10 cellular contexts compared by ENCODE assay signal in the genomic region with DNA sequence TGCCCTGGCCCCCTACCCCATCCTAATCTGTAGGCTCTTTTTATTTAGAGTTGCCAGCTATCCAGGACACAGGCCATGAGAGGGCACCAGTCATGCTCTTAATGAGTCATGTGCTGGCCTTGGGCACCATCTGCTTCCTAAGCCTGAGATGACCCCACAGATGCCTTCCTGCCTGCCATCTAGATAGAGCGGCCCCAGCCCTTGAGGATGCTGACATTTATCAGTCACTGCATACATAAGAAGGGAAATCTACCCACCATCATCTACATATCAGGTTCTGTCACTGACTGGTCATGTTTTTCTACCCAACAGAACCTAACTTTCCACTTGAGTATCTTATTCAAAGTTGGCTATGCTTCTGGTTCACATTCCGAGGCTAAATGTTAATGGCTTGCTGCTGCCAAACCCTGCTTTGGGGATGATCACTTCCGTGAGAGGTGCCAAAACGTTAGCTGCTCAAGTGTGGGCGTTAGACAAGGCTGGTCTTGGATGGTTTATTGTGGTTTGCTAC. TPM values are rescaled to one million over a fixed set of nuclear protein-coding genes. Genes with fewer than 3 reads are reported as not detected.
DNase-seq lines count a peak whose midpoint lies in the region; ATAC-seq, FAIRE-seq and TF ChIP-seq lines count a peak whose summit lies in the region.
"Had no signal": no experiment of that assay in that cellular context is flagged by ENCODE, and none has a peak within 500 bp of the region (broad histone marks: within the 10 kb centered on the region; RNA-seq: fewer than 3 reads in every experiment).

No MANE protein-coding gene starts in this region.

- H3K27ac ChIP-seq in HepG2 (ENCODE audit: extremely low read length, insufficient read depth, low read length), result no peak overlapping the region
- peak overlapping the region in 1 of 4 donors; percentile 16 for H3K27ac ChIP-seq in esophagus squamous epithelium
- H3K27ac ChIP-seq: C4-2B had no signal

- no peaks in the 10 kb centered on the region for H3F3A ChIP-seq in Loucy (ENCODE audit: low read depth)

- no peak overlapping the region for H3K27ac Mint-ChIP-seq in activated CD4-positive, alpha-beta memory T cell treated with anti-CD3 and anti-CD28 coated beads for 36 hours

- no peaks in the 10 kb centered on the region for H3K36me3 ChIP-seq in Loucy (ENCODE audit: insufficient read depth, low read length)
- no peaks in the 10 kb centered on the region for H3K36me3 ChIP-seq in bronchial epithelial cell (ENCODE audit: control insufficient read depth, insufficient read depth, low read length)
- H3K36me3 ChIP-seq in HepG2 (replicated peaks in 1 of 2; ENCODE audit: control insufficient read depth in 1 of 2, insufficient read depth in 2 of 2, low read length in 2 of 2), result no peaks in the 10 kb centered on the region
- H3K36me3 ChIP-seq in esophagus squamous epithelium, result no peaks in the 10 kb centered on the region

- H3K36me3 Mint-ChIP-seq in activated CD4-positive, alpha-beta memory T cell treated with anti-CD3 and anti-CD28 coated beads for 36 hours, result no peaks in the 10 kb centered on the region

- TF ChIP-seq POLR2A in HepG2 (IDR thresholded peaks at IDR 0.05; ENCODE audit: insufficient read depth in 1 of 2, low read depth in 2 of 2, low read length in 2 of 2) (no peak), esophagus squamous epithelium (IDR thresholded peaks at IDR 0.05) (no peak)

- H4K20me1 ChIP-seq in Loucy (ENCODE audit: insufficient read depth, low read length, poor library complexity, severe bottlenecking), result no peaks in the 10 kb centered on the region
- no peaks in the 10 kb centered on the region for H4K20me1 ChIP-seq in HepG2 (ENCODE audit: insufficient read depth, low read length)

- CTCF ChIA-PET in AG04449 (lab: Yijun Ruan, JAX), result interaction anchor here (0.8 to 1.7 kb wide), 2 partner anchors 304 to 313 kb away, joined by 3 to 5 read pairs; no protein-coding TSS in a partner anchor
- CTCF ChIA-PET in HepG2 (lab: Yijun Ruan, JAX; ENCODE audit: low intra/inter-chr PET ratio, low total read pairs), result no interaction called here
- CTCF ChIA-PET in activated CD4-positive, alpha-beta memory T cell treated with anti-CD3 and anti-CD28 coated beads for 36 hours (lab: Charles Lee), result no interaction called here

- no peak overlapping the region for H2AFZ ChIP-seq in Loucy (ENCODE audit: low read length)
- H2AFZ ChIP-seq in HepG2 (ENCODE audit: low read length), result no peak overlapping the region

- peaks cover 7% of the 10 kb centered on the region for H3K4me1 ChIP-seq in Loucy (ENCODE audit: insufficient read depth, low read length, poor library complexity, severe bottlenecking)
- no peaks in the 10 kb centered on the region for H3K4me1 ChIP-seq in HepG2 (ENCODE audit: insufficient read depth, low read length)
- peaks cover 0 to 15% (median 4%) of the 10 kb centered on the region in 3 donors for H3K4me1 ChIP-seq in esophagus squamous epithelium

- H3K9ac ChIP-seq in Loucy (ENCODE audit: low read depth, low read length, poor library complexity, severe bottlenecking) (no peak overlapping the region), HepG2 (ENCODE audit: insufficient read depth, low read depth, low read length) (no peak overlapping the region)

- no TSS peak for BruUV-seq in HepG2 (replicated peaks; lab: Mats Ljungman, UMichigan)

- H3K4me3 ChIP-seq in AG04449 (ENCODE audit: low read depth, low read length) (no peak overlapping the region), Loucy (ENCODE audit: low read length, poor library complexity, severe bottlenecking) (no peak overlapping the region), bronchial epithelial cell (ENCODE audit: low read depth, low read length) (no peak overlapping the region), HepG2 (replicated peaks in 1 of 3; ENCODE audit: insufficient read depth in 1 of 3, low read depth in 2 of 3, low read length in 3 of 3) (no peak overlapping the region), esophagus squamous epithelium (no peak overlapping the region)

- no peak for ATAC-seq in HepG2
- ATAC-seq in GM19397 (IDR thresholded peaks at IDR 0.05; ENCODE audit: unreplicated experiment), result no peak

- in situ Hi-C loops in HepG2 (cut with HindIII; ENCODE audit: extremely low pct_ligation_motif_present, low pct_unique_long_range_greater_than_20kb), result no loop called here

- TF ChIP-seq RAD21 in HepG2 (CRISPR knock-in tag; IDR thresholded peaks at IDR 0.05), result no peak

- TF ChIP-seq CTCF in AG04449 (IDR thresholded peaks at IDR 0.05; ENCODE audit: insufficient read depth, low read length, missing control alignments) (no peak), Loucy (conservative IDR thresholded peaks at IDR 0.05; ENCODE audit: low read length) (peak; percentile 50), bronchial epithelial cell (IDR thresholded peaks at IDR 0.05; ENCODE audit: insufficient read depth, low read length, severe bottlenecking) (no peak), HepG2 (CRISPR knock-in tag; IDR thresholded peaks at IDR 0.05) (0 out of 2 replicates have a peak, but pooled peaks have one; percentile 8), esophagus squamous epithelium (IDR thresholded peaks at IDR 0.05) (no peak)

- peaks cover 5% of the 10 kb centered on the region for H3K9me3 Mint-ChIP-seq in activated CD4-positive, alpha-beta memory T cell treated with anti-CD3 and anti-CD28 coated beads for 36 hours

- H3K4me1 Mint-ChIP-seq in activated CD4-positive, alpha-beta memory T cell treated with anti-CD3 and anti-CD28 coated beads for 36 hours (ENCODE audit: low read depth), result no peaks in the 10 kb centered on the region

- peak; percentile 29 for DNase-seq in AG04449 (ENCODE audit: low read depth, low spot score)
- DNase-seq in bronchial epithelial cell (ENCODE audit: low read depth), result peak; percentile 21
- DNase-seq in HepG2 (ENCODE audit: low spot score), result no peak
- DNase-seq in activated CD8-positive, alpha-beta memory T cell treated with anti-CD3 and anti-CD28 coated beads, Interleukin-2, amount 50 U/mL, for 48 hours, result no peak
- DNase-seq in activated CD4-positive, alpha-beta memory T cell treated with anti-CD3 and anti-CD28 coated beads for 36 hours, result no peak
- no peak for DNase-seq in esophagus squamous epithelium (lab: John Stamatoyannopoulos, UW)
- DNase-seq: NCI-H1436 treated with DMSO at 0.1 percent for 48 hours had no signal

- POLR2A ChIA-PET in AG04449 (lab: Yijun Ruan, JAX), result no interaction called here
- POLR2A ChIA-PET in HepG2 (lab: Yijun Ruan, JAX), result no interaction called here
- POLR2A ChIA-PET in activated CD4-positive, alpha-beta memory T cell treated with anti-CD3 and anti-CD28 coated beads for 36 hours (lab: Charles Lee), result no interaction called here

- H3K27me3 Mint-ChIP-seq in activated CD4-positive, alpha-beta memory T cell treated with anti-CD3 and anti-CD28 coated beads for 36 hours, result peaks cover 2% of the 10 kb centered on the region

- peaks cover 4% of the 10 kb centered on the region; the same call in 1 of the 2 replicates for H3K9me3 ChIP-seq in Loucy (ENCODE audit: insufficient read depth, low read depth, low read length)
- peaks cover 5% of the 10 kb centered on the region; the same call in 1 of the 2 replicates for H3K9me3 ChIP-seq in HepG2 (ENCODE audit: low read length)
- H3K9me3 ChIP-seq in esophagus squamous epithelium, result no peaks in the 10 kb centered on the region

- TF ChIP-seq EP300 in HepG2 (IDR thresholded peaks at IDR 0.05; ENCODE audit: low read depth in 2 of 2, low read length in 2 of 2), result no peak
- no peak for TF ChIP-seq EP300 in HepG2 (CRISPR knock-in tag; IDR thresholded peaks at IDR 0.05; ENCODE audit: borderline replicate concordance)

- H3K9me2 ChIP-seq in Loucy (replicated peaks; ENCODE audit: low read depth, low read length), result no peaks in the 10 kb centered on the region

- 98% methylated on average over 5 of the region's 5 CpGs for WGBS in HepG2 (ENCODE audit: low lambda C conversion rate)
- 21 to 24% methylated on average over 5 of the region's 5 CpGs for WGBS in esophagus squamous epithelium, 2 donors

- intact Hi-C loops in HepG2 (cut with micrococcal nuclease; ENCODE audit: unreplicated experiment), result no loop called here
- intact Hi-C loops in activated CD4-positive, alpha-beta memory T cell treated with anti-CD3 and anti-CD28 coated beads for 36 hours (cut with micrococcal nuclease), result no loop called here
- intact Hi-C loops in esophagus squamous epithelium (cut with DNase I), result no loop called here

- no peaks in the 10 kb centered on the region for H3K27me3 ChIP-seq in Loucy (ENCODE audit: insufficient read depth, low read length, poor library complexity, severe bottlenecking)
- H3K27me3 ChIP-seq in bronchial epithelial cell (ENCODE audit: control insufficient read depth, insufficient read depth, low read length), result no peaks in the 10 kb centered on the region
- no peaks in the 10 kb centered on the region for H3K27me3 ChIP-seq in HepG2 (ENCODE audit: control insufficient read depth in 1 of 2, insufficient read depth in 2 of 2, low read length in 2 of 2)
- H3K27me3 ChIP-seq in esophagus squamous epithelium, result no peaks in the 10 kb centered on the region

- no peaks in the 10 kb centered on the region for H3K79me2 ChIP-seq in Loucy (ENCODE audit: insufficient read depth, low read length)
- H3K79me2 ChIP-seq in HepG2 (ENCODE audit: insufficient read depth, low read length), result no peaks in the 10 kb centered on the region

- FAIRE-seq in bronchial epithelial cell (lab: Jason Lieb, UNC) (no peak), HepG2 (lab: Jason Lieb, UNC) (no peak)

- H3K4me2 ChIP-seq in Loucy (ENCODE audit: low read depth, low read length, poor library complexity, severe bottlenecking) (no peak overlapping the region), HepG2 (ENCODE audit: low read depth, low read length) (no peak overlapping the region)

- no peak overlapping the region for H3K4me3 Mint-ChIP-seq in activated CD4-positive, alpha-beta memory T cell treated with anti-CD3 and anti-CD28 coated beads for 36 hours

RNA-seq across cellular contexts. Expression of a gene that starts 49.9 kb away (rescaled TPM):
- total RNA-seq in bronchial epithelial cell (under 0.01 and 0.26 TPM in 2 replicates), HepG2 (2016; rRNA removed; fragmentation: Illumina TruSeq; extraction: Trizol) (1.1 and 1.4 TPM in 2 replicates), esophagus squamous epithelium (under 1 TPM in 2 of 4 donors, not detected in 2; 0.09 to 0.19 TPM)
- 0.62 and 1.3 TPM in 2 replicates for total RNA-seq in HepG2 (2016; cell fraction: cytosol; rRNA removed; fragmentation: Illumina TruSeq; extraction: Trizol; ENCODE audit: low read depth)
- total RNA-seq in HepG2 (2016; cell fraction: insoluble cytoplasmic fraction; rRNA removed; fragmentation: Illumina TruSeq; extraction: Trizol), result 0.80 and 1.2 TPM in 2 replicates
- 0.83 and 1.00 TPM in 2 replicates for total RNA-seq in HepG2 (2016; cell fraction: membrane; rRNA removed; fragmentation: Illumina TruSeq; extraction: Trizol)
- total RNA-seq in HepG2 (2016; cell fraction: nucleus; rRNA removed; fragmentation: Illumina TruSeq; extraction: Trizol), result 1.2 and 2.1 TPM in 2 replicates
- polyA plus RNA-seq in HepG2 (2011; rRNA removed), result 0.37 and 0.54 TPM in 2 replicates
- 0.15 and 0.39 TPM in 2 replicates for polyA plus RNA-seq in HepG2 (2011; cell fraction: cytosol; rRNA removed)
- 0.66 and 1.9 TPM in 2 replicates for polyA plus RNA-seq in HepG2 (2011; cell fraction: nucleus; rRNA removed)
- polyA plus RNA-seq in HepG2 (2012), result 0.44 and 0.87 TPM in 2 replicates
- 0.14 and 0.18 TPM in 2 replicates for polyA plus RNA-seq in HepG2 (2016; cell fraction: cytosol; fragmentation: Illumina TruSeq; extraction: Trizol; ENCODE audit: low read depth)
- 0.46 and 0.47 TPM in 2 replicates for polyA plus RNA-seq in HepG2 (2016; cell fraction: insoluble cytoplasmic fraction; fragmentation: Illumina TruSeq; extraction: Trizol; ENCODE audit: low read depth)
- 0.57 and 0.65 TPM in 2 replicates for polyA plus RNA-seq in HepG2 (2016; cell fraction: membrane; fragmentation: Illumina TruSeq; extraction: Trizol; ENCODE audit: low read depth)
- 1.2 and 2.8 TPM in 2 replicates for polyA plus RNA-seq in HepG2 (2016; cell fraction: nucleus; fragmentation: Illumina TruSeq; extraction: Trizol; ENCODE audit: insufficient read depth, low read depth)
- 0.26 TPM in 1 of 2 replicates, not detected in the other for polyA minus RNA-seq in HepG2 (2011; rRNA and poly(A)+ RNA removed; ENCODE audit: low replicate concordance)
- not detected in 2 replicates for polyA minus RNA-seq in HepG2 (2011; cell fraction: cytosol; rRNA and poly(A)+ RNA removed)
- polyA minus RNA-seq in HepG2 (2011; cell fraction: nucleus; rRNA and poly(A)+ RNA removed), result 1.2 and 1.5 TPM in 2 replicates
- under 1 TPM in 1 of 2 experiments, not detected in 1; 0.07 TPM for total RNA-seq in activated CD4-positive, alpha-beta memory T cell treated with anti-CD3 and anti-CD28 coated beads for 36 hours

Comparison
In these comparisons a context has a peak if more than half of its experiments do, and no peak if none do; other contexts are left out.
1. DNase-seq: peak in AG04449 (single experiment) and bronchial epithelial cell (single experiment); none in HepG2 (single experiment), activated CD8-positive, alpha-beta memory T cell treated with anti-CD3 and anti-CD28 coated beads, Interleukin-2, amount 50 U/mL, for 48 hours (single experiment), activated CD4-positive, alpha-beta memory T cell treated with anti-CD3 and anti-CD28 coated beads for 36 hours (single experiment) and esophagus squamous epithelium (single experiment).
2. CTCF ChIP-seq: peak in Loucy (single experiment) and HepG2 (single experiment); none in AG04449 (single experiment), bronchial epithelial cell (single experiment) and esophagus squamous epithelium (0 of 6).